In the genomic region with DNA sequence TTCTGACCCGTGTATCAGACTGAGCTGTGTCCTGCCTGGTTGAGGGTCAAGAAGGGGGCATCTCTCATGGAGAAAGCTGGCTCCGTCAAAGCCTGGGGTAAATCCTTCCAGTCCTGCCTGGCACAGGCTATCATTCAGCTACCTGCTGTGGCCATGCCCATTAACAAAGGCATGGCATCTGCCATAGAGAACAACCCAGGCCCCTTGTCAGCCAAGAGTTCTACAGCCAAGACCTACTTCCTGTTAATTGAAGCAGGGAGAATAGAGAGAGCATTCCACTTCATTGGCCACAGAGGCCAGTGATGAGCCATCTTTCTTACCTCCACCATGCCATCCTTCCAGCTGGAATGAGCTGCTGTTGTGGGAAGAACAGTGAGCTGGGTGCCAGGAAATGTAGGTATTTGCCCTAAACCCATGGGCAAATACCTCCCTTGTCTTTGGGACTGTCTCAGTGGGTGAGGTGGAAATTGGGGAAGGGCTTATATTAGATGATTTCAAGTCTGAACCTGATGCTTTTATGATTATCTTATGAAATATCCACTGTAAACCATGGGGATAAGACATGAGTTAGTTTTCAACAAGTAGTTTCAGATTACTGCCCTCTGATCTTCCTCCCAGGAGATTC, we compare ENCODE assay signal across 20 cellular contexts. TPM values are rescaled to one million over a fixed set of nuclear protein-coding genes. Genes with fewer than 3 reads are reported as not detected.
DNase-seq lines count a peak whose midpoint lies in the region; TF ChIP-seq lines count a peak whose summit lies in the region.
"Had no signal": no experiment of that assay in that cellular context is flagged by ENCODE, and none has a peak within 500 bp of the region (broad histone marks: within the 10 kb centered on the region; RNA-seq: fewer than 3 reads in every experiment).

No MANE protein-coding gene starts in this region.

- H3K4me3 ChIP-seq in breast epithelium (no peak overlapping the region), mammary epithelial cell (replicated peaks in 1 of 3; ENCODE audit: insufficient read depth in 1 of 3, low read depth in 2 of 3, low read length in 3 of 3) (no peak overlapping the region)
- H3K4me3 ChIP-seq: colonic mucosa had no signal

- no peak for TF ChIP-seq CTCF in breast epithelium (IDR thresholded peaks at IDR 0.05)
- TF ChIP-seq CTCF in mammary epithelial cell (conservative IDR thresholded peaks at IDR 0.05 in 1 of 2, IDR thresholded peaks at IDR 0.05 in 1 of 2; ENCODE audit: extremely low read depth in 1 of 2, insufficient read depth in 1 of 2, low read depth in 1 of 2, low read length in 2 of 2): no peak

- H3K4me1 ChIP-seq in breast epithelium: no peaks in the 10 kb centered on the region
- H3K4me1 ChIP-seq in mammary epithelial cell (ENCODE audit: insufficient read depth, low read length): peaks cover 13% of the 10 kb centered on the region
- H3K4me1 ChIP-seq: colonic mucosa had no signal

- H3K36me3 ChIP-seq in breast epithelium (peaks cover 2% of the 10 kb centered on the region), mammary epithelial cell (ENCODE audit: insufficient read depth, low read length) (peaks cover 4% of the 10 kb centered on the region)
- H3K36me3 ChIP-seq: colonic mucosa had no signal

- CTCF ChIA-PET in mammary epithelial cell (lab: Charles Lee; ENCODE audit: low non-redundant PET): no interaction called here

- in situ Hi-C loops in mammary epithelial cell (cut with MboI; ENCODE audit: low sequenced_read_pairs in 2 of 2): no loop called here

- WGBS in mammary epithelial cell (ENCODE audit: low coverage, missing lambda C conversion rate): 0% methylated on average over 2 of the region's 2 CpGs

- H3K9me3 ChIP-seq in breast epithelium: no peaks in the 10 kb centered on the region
- no peaks in the 10 kb centered on the region for H3K9me3 ChIP-seq in mammary epithelial cell (replicated peaks; ENCODE audit: insufficient read depth, low read length)
- H3K9me3 ChIP-seq: colonic mucosa had no signal

- no peak overlapping the region for H3K4me2 ChIP-seq in mammary epithelial cell (ENCODE audit: insufficient read depth, low read depth, low read length)

- H3K27ac ChIP-seq in breast epithelium (peak overlapping the region; percentile 45 to 66), mammary epithelial cell (ENCODE audit: insufficient read depth, low read depth, low read length) (no peak overlapping the region)
- H3K27ac ChIP-seq: colonic mucosa had no signal

- TF ChIP-seq POLR2A in breast epithelium (IDR thresholded peaks at IDR 0.05): no peak

- H3K79me2 ChIP-seq in mammary epithelial cell (ENCODE audit: insufficient read depth, low read length): no peaks in the 10 kb centered on the region

- intact Hi-C loops in breast epithelium (cut with DNase I; ENCODE audit: low total_unique reads): no loop called here
- intact Hi-C loops in mammary epithelial cell (cut with micrococcal nuclease): loop anchor here (5.0 kb wide), 1 partner anchor 145 kb away; no protein-coding TSS in a partner anchor

- DNase-seq in breast epithelium (ENCODE audit: low spot score in 2 of 2) (peak in 1 of 2 donors; percentile 43), mammary epithelial cell (no peak), NCI-H2029 treated with DMSO at 0.1 percent for 48 hours (lab: John Stamatoyannopoulos, UW) (peak; percentile 62), cerebellar cortex (ENCODE audit: low spot score) (peak; percentile 90), renal cortical epithelial cell (ENCODE audit: low read depth) (peak; percentile 28), islet precursor cell (no peak), NOMO-1 treated with dmso at 0.1 percent for 144 hours (lab: John Stamatoyannopoulos, UW; ENCODE audit: unreplicated experiment) (no peak)
- DNase-seq in stimulated activated CD4-positive, alpha-beta T cell treated with anti-CD3 and anti-CD28 coated beads, Interleukin-1b, Interleukin-23, amount 100 ng/mL, for 48 hours: no peak
- DNase-seq: activated CD4-positive, alpha-beta T cell treated with anti-CD3 and anti-CD28 coated beads for 48 hours; activated CD8-positive, alpha-beta memory T cell treated with anti-CD3 and anti-CD28 coated beads, Interleukin-2, amount 50 U/mL, for 48 hours; activated gamma-delta T cell treated with Interleukin-2 at 50 U/mL for 16 hours; CD4-positive, CD25-positive, alpha-beta regulatory T cell; colonic mucosa; DMS53; endodermal cell; left colon; naive B cell; NCI-H1092; stimulated activated CD4-positive, alpha-beta T cell treated with anti-CD3 and anti-CD28 coated beads, Interleukin-12 subunit alpha, Interleukin-12 subunit beta, amount 100 ng/mL, for 4 hours; trophoblast cell had no signal

- no peak overlapping the region for H2AFZ ChIP-seq in mammary epithelial cell (ENCODE audit: low read depth, low read length)

- BruUV-seq in mammary epithelial cell (replicated peaks; lab: Mats Ljungman, UMichigan): no TSS peak

- dilution Hi-C loops in mammary epithelial cell (cut with HindIII; ENCODE audit: low sequenced_read_pairs): no loop called here

- H4K20me1 ChIP-seq in mammary epithelial cell (ENCODE audit: insufficient read depth, low read length): no peaks in the 10 kb centered on the region

- no peak overlapping the region for H3K9ac ChIP-seq in mammary epithelial cell (ENCODE audit: insufficient read depth, low read length)

- no peaks in the 10 kb centered on the region for H3K27me3 ChIP-seq in breast epithelium
- H3K27me3 ChIP-seq in mammary epithelial cell (ENCODE audit: insufficient read depth, low read length): no peaks in the 10 kb centered on the region
- H3K27me3 ChIP-seq: colonic mucosa had no signal

RNA-seq across cellular contexts. Expression of a gene that starts 11.3 kb away (rescaled TPM):
- total RNA-seq in breast epithelium (1 to 10 TPM in 2 of 3 donors, under 1 TPM in 1; 0.32 to 1.3 (median 1.3) TPM), mammary epithelial cell (not detected), renal cortical epithelial cell (0.20 and 0.87 TPM in 2 replicates)
- 0.02 TPM for polyA plus RNA-seq in mammary epithelial cell
- not detected for polyA minus RNA-seq in mammary epithelial cell

Comparison
In these comparisons a context has a peak if more than half of its experiments do, and no peak if none do; other contexts are left out.
1. DNase-seq: peak in NCI-H2029 treated with DMSO at 0.1 percent for 48 hours (single experiment), cerebellar cortex (single experiment) and renal cortical epithelial cell (single experiment); none in mammary epithelial cell (single experiment), islet precursor cell (single experiment), NOMO-1 treated with dmso at 0.1 percent for 144 hours (single experiment) and stimulated activated CD4-positive, alpha-beta T cell treated with anti-CD3 and anti-CD28 coated beads, Interleukin-1b, Interleukin-23, amount 100 ng/mL, for 48 hours (single experiment).